In genomic region chr16:53893731-53894435, GRCh38 we compare ENCODE assay signal across 9 cellular contexts.
DNase-seq lines count a peak whose midpoint lies in the region; TF ChIP-seq lines count a peak whose summit lies in the region.
"Had no signal": no experiment of that assay in that cellular context is flagged by ENCODE, and none has a peak within 500 bp of the region (broad histone marks: within the 10 kb centered on the region; RNA-seq: fewer than 3 reads in every experiment).

No MANE protein-coding gene starts in this region.

- H3K36me3 ChIP-seq in effector memory CD4-positive, alpha-beta T cell (ENCODE audit: control insufficient read depth, insufficient read depth, low read length) = peaks cover 1% of the 10 kb centered on the region

- DNase-seq in ELR (ENCODE audit: low read depth) (peak; percentile 86), NCI-H226 (peak; percentile 69), dedifferentiated amniotic fluid mesenchymal stem cell (ENCODE audit: extremely low spot score) (peak; percentile 51), osteocyte (ENCODE audit: extremely low spot score, unreplicated experiment) (no peak), NCI-H2171 treated with DMSO at 0.1 percent for 48 hours (lab: John Stamatoyannopoulos, UW) (no peak), HT-29 (ENCODE audit: low spot score) (no peak), GDM1 (lab: John Stamatoyannopoulos, UW) (no peak)
- DNase-seq in effector memory CD4-positive, alpha-beta T cell = no peak
- DNase-seq: naive thymus-derived CD8-positive, alpha-beta T cell had no signal

- H3K4me3 ChIP-seq in effector memory CD4-positive, alpha-beta T cell (ENCODE audit: insufficient read depth, low read depth, low read length, poor library complexity, severe bottlenecking) = no peak overlapping the region

- no peak overlapping the region for H3K4me3 Mint-ChIP-seq in osteocyte (ENCODE audit: unreplicated experiment)
- H3K4me3 Mint-ChIP-seq: naive thymus-derived CD8-positive, alpha-beta T cell had no signal

- H3K27ac Mint-ChIP-seq in osteocyte (ENCODE audit: unreplicated experiment) = peak overlapping the region; percentile 6

- H3K4me1 Mint-ChIP-seq in osteocyte (ENCODE audit: unreplicated experiment) = peaks cover 46% of the 10 kb centered on the region

- no peak overlapping the region for H3K27ac ChIP-seq in effector memory CD4-positive, alpha-beta T cell (ENCODE audit: insufficient read depth, low read length, poor library complexity, severe bottlenecking)

- TF ChIP-seq CTCF in osteocyte (IDR thresholded peaks at IDR 0.05) = no peak

- no peaks in the 10 kb centered on the region for H3K27me3 Mint-ChIP-seq in osteocyte (ENCODE audit: unreplicated experiment)
- H3K27me3 Mint-ChIP-seq: naive thymus-derived CD8-positive, alpha-beta T cell had no signal

- H3K9me3 ChIP-seq in effector memory CD4-positive, alpha-beta T cell (ENCODE audit: control insufficient read depth, low read length) = no peaks in the 10 kb centered on the region

- H3K9me3 Mint-ChIP-seq in osteocyte (ENCODE audit: unreplicated experiment) = no peaks in the 10 kb centered on the region
- H3K9me3 Mint-ChIP-seq: naive thymus-derived CD8-positive, alpha-beta T cell had no signal

- peaks cover 9% of the 10 kb centered on the region for H3K36me3 Mint-ChIP-seq in osteocyte (ENCODE audit: unreplicated experiment)

- no peaks in the 10 kb centered on the region for H3K4me1 ChIP-seq in effector memory CD4-positive, alpha-beta T cell (ENCODE audit: control insufficient read depth, insufficient read depth, low read length, poor library complexity, severe bottlenecking)

- no peaks in the 10 kb centered on the region for H3K27me3 ChIP-seq in effector memory CD4-positive, alpha-beta T cell (replicated peaks; ENCODE audit: control insufficient read depth, insufficient read depth, low read length, poor library complexity, severe bottlenecking)

Comparison
In these comparisons a context has a peak if more than half of its experiments do, and no peak if none do; other contexts are left out.
1. DNase-seq: peak in ELR (single experiment), NCI-H226 (single experiment) and dedifferentiated amniotic fluid mesenchymal stem cell (single experiment); none in osteocyte (single experiment), NCI-H2171 treated with DMSO at 0.1 percent for 48 hours (single experiment), effector memory CD4-positive, alpha-beta T cell (0 of 3), HT-29 (single experiment) and GDM1 (single experiment).